In the genomic region with DNA sequence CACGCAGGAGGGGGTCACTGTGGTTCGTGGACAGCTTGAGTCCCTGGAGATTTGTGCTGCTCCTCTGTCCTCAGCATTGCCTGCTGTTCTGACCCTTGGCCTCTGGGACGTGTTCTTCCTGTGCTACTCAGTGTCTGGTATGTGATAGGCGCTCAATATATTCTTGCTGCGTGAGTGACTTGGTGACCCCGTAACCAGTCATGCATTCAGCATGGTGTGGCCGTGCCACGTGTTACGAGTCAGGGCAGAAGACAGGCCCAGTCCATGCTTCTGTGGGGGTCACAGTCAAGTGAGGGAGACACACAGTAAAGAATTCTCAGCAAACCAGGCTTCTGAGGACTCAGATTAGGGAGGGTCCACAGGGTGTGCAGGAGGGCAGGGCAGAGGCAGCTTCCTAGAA, we compare ENCODE assay signal across 13 cellular contexts. TPM values are rescaled to one million over a fixed set of nuclear protein-coding genes. Genes with fewer than 3 reads are reported as not detected.
DNase-seq lines count a peak whose midpoint lies in the region; ATAC-seq and TF ChIP-seq lines count a peak whose summit lies in the region.
"Had no signal": no experiment of that assay in that cellular context is flagged by ENCODE, and none has a peak within 500 bp of the region (broad histone marks: within the 10 kb centered on the region; RNA-seq: fewer than 3 reads in every experiment).

No MANE protein-coding gene starts in this region.

- H3K27ac ChIP-seq in Panc1 (ENCODE audit: low read length) (no peak overlapping the region), gastrocnemius medialis (peak overlapping the region; percentile 83 to 91 (median 86))
- H3K27ac ChIP-seq: foreskin keratinocyte had no signal

- BruUV-seq in Panc1 (replicated peaks; lab: Mats Ljungman, UMichigan), result TSS peak; percentile 50

- in situ Hi-C loops in Panc1 (cut with HindIII; ENCODE audit: low pct_unique_long_range_greater_than_20kb, low sequenced_read_pairs), result no loop called here
- in situ Hi-C loops in gastrocnemius medialis (cut with MboI; ENCODE audit: low sequenced_read_pairs in 4 of 4), result no loop called here

- H3K36me3 ChIP-seq in Panc1 (ENCODE audit: control insufficient read depth, insufficient read depth, low read length) (no peaks in the 10 kb centered on the region), gastrocnemius medialis (no peaks in the 10 kb centered on the region)

- no peaks in the 10 kb centered on the region for H3K27me3 ChIP-seq in Panc1 (ENCODE audit: control insufficient read depth, insufficient read depth, low read length)
- no peaks in the 10 kb centered on the region for H3K27me3 ChIP-seq in gastrocnemius medialis
- H3K27me3 ChIP-seq: foreskin keratinocyte had no signal

- TF ChIP-seq CTCF in Panc1 (IDR thresholded peaks at IDR 0.05) (no peak), epithelial cell of proximal tubule (conservative IDR thresholded peaks at IDR 0.05; ENCODE audit: low read depth, low read length) (no peak), gastrocnemius medialis (IDR thresholded peaks at IDR 0.05 in 4 of 5, conservative IDR thresholded peaks at IDR 0.05 in 1 of 5) (no peak), lower leg skin (IDR thresholded peaks at IDR 0.05) (no peak)

- ATAC-seq in Panc1, result no peak
- ATAC-seq in gastrocnemius medialis, result no peak
- ATAC-seq: foreskin keratinocyte had no signal

- DNase-seq in Panc1 (ENCODE audit: low read depth, low spot score) (no peak), epithelial cell of proximal tubule (ENCODE audit: low read depth) (no peak), gastrocnemius medialis (no peak), NCI-H1436 (lab: John Stamatoyannopoulos, UW) (no peak), lower leg skin (ENCODE audit: low spot score in 2 of 2) (no peak)
- no peak for DNase-seq in NK-92 treated with Interleukin-12 subunit alpha and Interleukin-12 subunit beta, amount 100 ng/mL, for 24 hours (lab: John Stamatoyannopoulos, UW)
- DNase-seq: activated CD4-positive, alpha-beta T cell treated with anti-CD3 and anti-CD28 coated beads, Interleukin-2, amount 10 ng/mL, durations not matched to agents 7 days and 5 days; aorta; DMS153; foreskin keratinocyte; NCI-H446 treated with DMSO at 0.1 percent for 48 hours; SK-N-SH; stimulated activated naive CD4-positive, alpha-beta T cell treated with Interleukin-2 at 50 U/mL for 16 hours had no signal

- TF ChIP-seq POLR2A in gastrocnemius medialis (IDR thresholded peaks at IDR 0.05) (no peak), lower leg skin (IDR thresholded peaks at IDR 0.05) (no peak)

- H3K4me3 ChIP-seq in Panc1 (ENCODE audit: low read depth in 2 of 2, low read length in 2 of 2) (no peak overlapping the region), epithelial cell of proximal tubule (ENCODE audit: low read depth, low read length) (peak overlapping the region; percentile 27), gastrocnemius medialis (no peak overlapping the region), lower leg skin (ENCODE audit: low read depth, poor library complexity, severe bottlenecking) (no peak overlapping the region)

- WGBS in lower leg skin, 2 donors, result 79 to 83% methylated on average over 9 of the region's 9 CpGs

- intact Hi-C loops in Panc1 (cut with micrococcal nuclease; ENCODE audit: unreplicated experiment), result no loop called here
- intact Hi-C loops in gastrocnemius medialis (cut with DNase I; ENCODE audit: low total_unique reads), result no loop called here
- intact Hi-C loops in lower leg skin (cut with DNase I; ENCODE audit: low total_unique reads), result no loop called here

- CTCF ChIA-PET in Panc1 (lab: Charles Lee), result no interaction called here

- no peaks in the 10 kb centered on the region for H3K9me3 ChIP-seq in Panc1 (ENCODE audit: control insufficient read depth, insufficient read depth, low read depth, low read length)
- H3K9me3 ChIP-seq in gastrocnemius medialis, result no peaks in the 10 kb centered on the region
- H3K9me3 ChIP-seq: SK-N-SH had no signal

- H3K4me1 ChIP-seq in Panc1 (ENCODE audit: control insufficient read depth, insufficient read depth, low read length) (peaks cover 42% of the 10 kb centered on the region), gastrocnemius medialis (peaks cover 56 to 78% of the 10 kb centered on the region in 2 donors)

- POLR2A ChIA-PET in Panc1 (lab: Charles Lee), result no interaction called here

RNA-seq across cellular contexts. Expression of a gene that starts 7.8 kb away (rescaled TPM):
- 20.4 TPM for total RNA-seq in Panc1 (2021; ENCODE audit: unreplicated experiment)
- polyA plus RNA-seq in Panc1 (2012; ENCODE audit: insufficient read length), result 25.9 TPM
- 42.5 and 64.0 TPM in 2 replicates for total RNA-seq in epithelial cell of proximal tubule
- 10 to 100 TPM; 30.5 to 51.1 (median 39.7) TPM for total RNA-seq in gastrocnemius medialis
- 10 to 100 TPM; 37.4 to 55.2 (median 52.1) TPM for total RNA-seq in lower leg skin

RNA-seq across cellular contexts. Expression of a gene that starts 21.7 kb away (rescaled TPM):
- 29.5 TPM for total RNA-seq in Panc1 (2021; ENCODE audit: unreplicated experiment)
- polyA plus RNA-seq in Panc1 (2012; ENCODE audit: insufficient read length), result 27.3 TPM
- total RNA-seq in epithelial cell of proximal tubule, result 38.2 and 58.2 TPM in 2 replicates
- 10 to 100 TPM; 18.6 to 33.4 (median 27.9) TPM for total RNA-seq in gastrocnemius medialis
- total RNA-seq in lower leg skin, result 10 to 100 TPM; 11.8 to 24.9 (median 21.5) TPM

RNA-seq across cellular contexts. Expression of a gene that starts 24.5 kb away (rescaled TPM):
- total RNA-seq in Panc1 (2021; ENCODE audit: unreplicated experiment), result 6.7 TPM
- polyA plus RNA-seq in Panc1 (2012; ENCODE audit: insufficient read length), result 8.6 TPM
- total RNA-seq in epithelial cell of proximal tubule, result 1.7 and 3.0 TPM in 2 replicates
- not detected for total RNA-seq in gastrocnemius medialis
- total RNA-seq in lower leg skin, result 1 to 10 TPM; 2.4 to 7.8 (median 4.8) TPM

RNA-seq across cellular contexts. Expression of a gene that starts 60.0 kb away (rescaled TPM):
- total RNA-seq in Panc1 (2021; ENCODE audit: unreplicated experiment) (0.05 TPM), epithelial cell of proximal tubule (0.29 TPM in 1 of 2 replicates, not detected in the other), gastrocnemius medialis (under 1 TPM in 1 of 4 donors, not detected in 3; 0.16 TPM), lower leg skin (100 to 1,000 TPM in 1 of 4 donors, 10 to 100 TPM in 3; 42.0 to 100 (median 51.4) TPM)
- polyA plus RNA-seq in Panc1 (2012; ENCODE audit: insufficient read length), result 0.24 TPM
- total RNA-seq: aorta had no signal
